Comparison of ENCODE assay signal across 8 cellular contexts in genomic region chr9:73149371-73150067, GRCh38. TPM values are rescaled to one million over a fixed set of nuclear protein-coding genes. Genes with fewer than 3 reads are reported as not detected.
DNase-seq lines count a peak whose midpoint lies in the region; ATAC-seq and TF ChIP-seq lines count a peak whose summit lies in the region.

No MANE protein-coding gene starts in this region.

- H3K4me3 Mint-ChIP-seq in activated CD8-positive, alpha-beta T cell treated with anti-CD3 and anti-CD28 coated beads, Interleukin-2, amount 10 ng/mL, durations not matched to agents 7 days and 5 days: peak overlapping the region; percentile 44

- no peaks in the 10 kb centered on the region for H3K27me3 Mint-ChIP-seq in activated CD8-positive, alpha-beta T cell treated with anti-CD3 and anti-CD28 coated beads, Interleukin-2, amount 10 ng/mL, durations not matched to agents 7 days and 5 days (ENCODE audit: low read depth)

- H3K9me3 Mint-ChIP-seq in activated CD8-positive, alpha-beta T cell treated with anti-CD3 and anti-CD28 coated beads, Interleukin-2, amount 10 ng/mL, durations not matched to agents 7 days and 5 days (ENCODE audit: insufficient read depth): no peaks in the 10 kb centered on the region

- POLR2A ChIA-PET in activated CD8-positive, alpha-beta T cell treated with anti-CD3 and anti-CD28 coated beads, Interleukin-2, amount 10 ng/mL, durations not matched to agents 7 days and 5 days (lab: Charles Lee): interaction anchor here (1.1 kb wide), 1 partner anchor 16 kb away, joined by 4 read pairs; no protein-coding TSS in a partner anchor

- peak overlapping the region; percentile 16 for H3K4me3 ChIP-seq in left ventricle myocardium inferior

- peaks cover 57% of the 10 kb centered on the region for H3K4me1 Mint-ChIP-seq in activated CD8-positive, alpha-beta T cell treated with anti-CD3 and anti-CD28 coated beads, Interleukin-2, amount 10 ng/mL, durations not matched to agents 7 days and 5 days (ENCODE audit: low read depth)

- peak; percentile 79 for ATAC-seq in GM21723 (IDR thresholded peaks at IDR 0.05; ENCODE audit: unreplicated experiment)
- peak; percentile 46 for ATAC-seq in activated CD8-positive, alpha-beta T cell treated with anti-CD3 and anti-CD28 coated beads, Interleukin-2, amount 10 ng/mL, durations not matched to agents 7 days and 5 days

- H3K36me3 ChIP-seq in left ventricle myocardium inferior: no peaks in the 10 kb centered on the region

- no peak for TF ChIP-seq CTCF in left ventricle myocardium inferior (IDR thresholded peaks at IDR 0.05; ENCODE audit: borderline replicate concordance)

- TF ChIP-seq EP300 in Ishikawa (IDR thresholded peaks at IDR 0.05; ENCODE audit: borderline replicate concordance): peak; percentile 87

- peak overlapping the region; percentile 63 for H3K27ac ChIP-seq in left ventricle myocardium inferior (replicated peaks)

- no peaks in the 10 kb centered on the region for H3K27me3 ChIP-seq in left ventricle myocardium inferior (ENCODE audit: low read depth)

- peak; percentile 11 for DNase-seq in NCI-H2029 (lab: John Stamatoyannopoulos, UW)
- no peak for DNase-seq in NCI-H2029 treated with DMSO at 0.1 percent for 48 hours (lab: John Stamatoyannopoulos, UW)
- DNase-seq in activated CD8-positive, alpha-beta T cell treated with anti-CD3 and anti-CD28 coated beads, Interleukin-2, amount 10 ng/mL, durations not matched to agents 7 days and 5 days: peak; percentile 46
- no peak for DNase-seq in left ventricle myocardium inferior
- peak; percentile 57 for DNase-seq in smooth muscle cell of the brain vasculature (ENCODE audit: low read depth, low spot score)
- no peak for DNase-seq in activated effector memory CD4-positive, alpha-beta T cell treated with anti-CD3 and anti-CD28 coated beads, Interleukin-2, amount 50 U/mL, for 16 hours

- peaks cover 44% of the 10 kb centered on the region for H3K4me1 ChIP-seq in left ventricle myocardium inferior

- CTCF ChIA-PET in activated CD8-positive, alpha-beta T cell treated with anti-CD3 and anti-CD28 coated beads, Interleukin-2, amount 10 ng/mL, durations not matched to agents 7 days and 5 days (lab: Charles Lee): no interaction called here

- no peaks in the 10 kb centered on the region for H3K9me3 ChIP-seq in left ventricle myocardium inferior (replicated peaks)

- intact Hi-C loops in left ventricle myocardium inferior (cut with micrococcal nuclease): no loop called here

- peak overlapping the region; percentile 84 for H3K27ac Mint-ChIP-seq in activated CD8-positive, alpha-beta T cell treated with anti-CD3 and anti-CD28 coated beads, Interleukin-2, amount 10 ng/mL, durations not matched to agents 7 days and 5 days

- TF ChIP-seq RAD21 in Ishikawa (IDR thresholded peaks at IDR 0.05; ENCODE audit: low read depth): peak; percentile 2; the same call in 1 of the 2 replicates

- peaks cover 8% of the 10 kb centered on the region for H3K36me3 Mint-ChIP-seq in activated CD8-positive, alpha-beta T cell treated with anti-CD3 and anti-CD28 coated beads, Interleukin-2, amount 10 ng/mL, durations not matched to agents 7 days and 5 days (ENCODE audit: low read depth)

TF ChIP-seq in Ishikawa, 13 proteins besides CTCF, POLR2A, EP300 and RAD21:
- no peak for TF ChIP-seq CREB1 (IDR thresholded peaks at IDR 0.05; ENCODE audit: low read depth)
- TF ChIP-seq CEBPB (IDR thresholded peaks at IDR 0.05): peak; percentile 41
- no peak for TF ChIP-seq REST (IDR thresholded peaks at IDR 0.05; ENCODE audit: low read depth)
- TF ChIP-seq EGR1 (IDR thresholded peaks at IDR 0.05): no peak
- TF ChIP-seq USF1 (IDR thresholded peaks at IDR 0.05): no peak
- no peak; the same call in 1 of the 2 replicates for TF ChIP-seq YY1 (IDR thresholded peaks at IDR 0.05; ENCODE audit: low read depth)
- TF ChIP-seq MAX (IDR thresholded peaks at IDR 0.05): no peak; the same call in 1 of the 2 replicates
- peak; percentile 76 for TF ChIP-seq TCF12 (IDR thresholded peaks at IDR 0.05; ENCODE audit: low read depth)
- peak; percentile 86; the same call in 1 of the 2 replicates for TF ChIP-seq FOXM1 (IDR thresholded peaks at IDR 0.05; ENCODE audit: borderline replicate concordance, low read depth)
- peak; percentile 87 for TF ChIP-seq TEAD4 (IDR thresholded peaks at IDR 0.05)
- TF ChIP-seq NFIC (IDR thresholded peaks at IDR 0.05): peak; percentile 46; the same call in 1 of the 2 replicates
- TF ChIP-seq ZBTB7A (IDR thresholded peaks at IDR 0.05; ENCODE audit: low read depth): no peak
- no peak for TF ChIP-seq TAF1 (IDR thresholded peaks at IDR 0.05; ENCODE audit: low read depth)

RNA-seq across cellular contexts. Expression of gene ANXA1, which starts 2.1 kb away (rescaled TPM):
- total RNA-seq in activated CD8-positive, alpha-beta T cell treated with anti-CD3 and anti-CD28 coated beads, Interleukin-2, amount 10 ng/mL, durations not matched to agents 7 days and 5 days: 10 to 100 TPM; 88.2 to 90.8 TPM
- 48.7 TPM for total RNA-seq in left ventricle myocardium inferior

Comparison
In these comparisons a context has a peak if more than half of its experiments do, and no peak if none do; other contexts are left out.
1. DNase-seq: peak in NCI-H2029 (single experiment), activated CD8-positive, alpha-beta T cell treated with anti-CD3 and anti-CD28 coated beads, Interleukin-2, amount 10 ng/mL, durations not matched to agents 7 days and 5 days (single experiment) and smooth muscle cell of the brain vasculature (single experiment); none in NCI-H2029 treated with DMSO at 0.1 percent for 48 hours (single experiment), left ventricle myocardium inferior (single experiment) and activated effector memory CD4-positive, alpha-beta T cell treated with anti-CD3 and anti-CD28 coated beads, Interleukin-2, amount 50 U/mL, for 16 hours (single experiment).